1 cellular context compared by ENCODE assay signal in the genomic region with DNA sequence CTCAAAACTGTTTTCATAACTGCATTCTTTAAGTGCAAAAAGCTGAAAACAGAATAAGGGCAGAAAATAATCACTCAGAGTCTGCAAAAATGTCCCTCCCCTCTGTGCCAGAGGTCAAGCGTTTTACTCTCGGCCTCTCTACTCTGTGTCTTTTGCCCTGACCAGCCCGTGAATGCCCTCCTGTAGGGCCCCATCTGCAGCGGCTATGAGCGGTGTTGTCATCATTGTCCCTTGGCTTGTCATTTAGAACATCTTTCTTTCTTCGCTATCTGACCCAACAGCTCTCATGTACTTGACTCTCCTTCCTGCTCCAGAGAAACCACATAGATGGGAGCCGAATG.
TF ChIP-seq lines count a peak whose summit lies in the region.

No MANE protein-coding gene starts in this region.

TF ChIP-seq in SK-N-SH, 30 proteins besides CTCF, POLR2A, EP300 and RAD21:
- TF ChIP-seq, protein P1, sequence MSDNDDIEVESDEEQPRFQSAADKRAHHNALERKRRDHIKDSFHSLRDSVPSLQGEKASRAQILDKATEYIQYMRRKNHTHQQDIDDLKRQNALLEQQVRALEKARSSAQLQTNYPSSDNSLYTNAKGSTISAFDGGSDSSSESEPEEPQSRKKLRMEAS (IDR thresholded peaks at IDR 0.05; ENCODE audit: low read depth) = no peak
- TF ChIP-seq TAF1 (IDR thresholded peaks at IDR 0.05; ENCODE audit: borderline replicate concordance, low read depth, low read length) = no peak
- TF ChIP-seq, protein P2, sequence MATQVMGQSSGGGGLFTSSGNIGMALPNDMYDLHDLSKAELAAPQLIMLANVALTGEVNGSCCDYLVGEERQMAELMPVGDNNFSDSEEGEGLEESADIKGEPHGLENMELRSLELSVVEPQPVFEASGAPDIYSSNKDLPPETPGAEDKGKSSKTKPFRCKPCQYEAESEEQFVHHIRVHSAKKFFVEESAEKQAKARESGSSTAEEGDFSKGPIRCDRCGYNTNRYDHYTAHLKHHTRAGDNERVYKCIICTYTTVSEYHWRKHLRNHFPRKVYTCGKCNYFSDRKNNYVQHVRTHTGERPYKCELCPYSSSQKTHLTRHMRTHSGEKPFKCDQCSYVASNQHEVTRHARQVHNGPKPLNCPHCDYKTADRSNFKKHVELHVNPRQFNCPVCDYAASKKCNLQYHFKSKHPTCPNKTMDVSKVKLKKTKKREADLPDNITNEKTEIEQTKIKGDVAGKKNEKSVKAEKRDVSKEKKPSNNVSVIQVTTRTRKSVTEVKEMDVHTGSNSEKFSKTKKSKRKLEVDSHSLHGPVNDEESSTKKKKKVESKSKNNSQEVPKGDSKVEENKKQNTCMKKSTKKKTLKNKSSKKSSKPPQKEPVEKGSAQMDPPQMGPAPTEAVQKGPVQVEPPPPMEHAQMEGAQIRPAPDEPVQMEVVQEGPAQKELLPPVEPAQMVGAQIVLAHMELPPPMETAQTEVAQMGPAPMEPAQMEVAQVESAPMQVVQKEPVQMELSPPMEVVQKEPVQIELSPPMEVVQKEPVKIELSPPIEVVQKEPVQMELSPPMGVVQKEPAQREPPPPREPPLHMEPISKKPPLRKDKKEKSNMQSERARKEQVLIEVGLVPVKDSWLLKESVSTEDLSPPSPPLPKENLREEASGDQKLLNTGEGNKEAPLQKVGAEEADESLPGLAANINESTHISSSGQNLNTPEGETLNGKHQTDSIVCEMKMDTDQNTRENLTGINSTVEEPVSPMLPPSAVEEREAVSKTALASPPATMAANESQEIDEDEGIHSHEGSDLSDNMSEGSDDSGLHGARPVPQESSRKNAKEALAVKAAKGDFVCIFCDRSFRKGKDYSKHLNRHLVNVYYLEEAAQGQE (IDR thresholded peaks at IDR 0.05; ENCODE audit: low read depth, low read length) = no peak
TF ChIP-seq in SK-N-SH: peak in this region for 0.
